Comparison of ENCODE assay signal across 8 cellular contexts in genomic region chr1:94792473-94792875, GRCh38. TPM values are rescaled to one million over a fixed set of nuclear protein-coding genes. Genes with fewer than 3 reads are reported as not detected.
DNase-seq lines count a peak whose midpoint lies in the region; ATAC-seq and TF ChIP-seq lines count a peak whose summit lies in the region.

No MANE protein-coding gene starts in this region.

- CTCF ChIA-PET in OCI-LY7 (lab: Charles Lee; ENCODE audit: unreplicated experiment) = no interaction called here

- H3K4me1 ChIP-seq in OCI-LY7 (ENCODE audit: insufficient read depth, low read length, poor library complexity, severe bottlenecking) = peaks cover 30% of the 10 kb centered on the region

- H3K36me3 ChIP-seq in OCI-LY7 (ENCODE audit: insufficient read depth, low read length) = no peaks in the 10 kb centered on the region; the same call in 1 of the 2 replicates

- H3K9me3 Mint-ChIP-seq in stimulated activated naive B cell treated with anti-CD40 and anti-IgM and Interleukin-4, amounts not matched to agents 10 μg/mL and 1 μg/mL and 100 μg/mL, for 72 hours = peaks cover 4 to 8% of the 10 kb centered on the region in 2 donors

- H3K27me3 Mint-ChIP-seq in stimulated activated naive B cell treated with anti-CD40 and anti-IgM and Interleukin-4, amounts not matched to agents 10 μg/mL and 1 μg/mL and 100 μg/mL, for 72 hours = peaks cover 0 to 6% of the 10 kb centered on the region in 2 donors

- no peaks in the 10 kb centered on the region for H4K20me1 ChIP-seq in OCI-LY7 (ENCODE audit: insufficient read depth, low read length)

- POLR2A ChIA-PET in OCI-LY7 (lab: Charles Lee) = no interaction called here

- ATAC-seq in GM18861 (IDR thresholded peaks at IDR 0.05; ENCODE audit: unreplicated experiment) = peak; percentile 93
- ATAC-seq in HG02884 (IDR thresholded peaks at IDR 0.05; ENCODE audit: unreplicated experiment) = peak; percentile 98
- ATAC-seq in stimulated activated naive B cell treated with anti-CD40 and anti-IgM and Interleukin-4, amounts not matched to agents 10 μg/mL and 1 μg/mL and 100 μg/mL, for 72 hours (replicated peaks) = peak; percentile 95 to 96

- no peak overlapping the region for H3K27ac ChIP-seq in OCI-LY7 (ENCODE audit: low read depth, low read length, poor library complexity, severe bottlenecking)

- DNase-seq in OCI-LY7 (ENCODE audit: low spot score) (peak; percentile 75), germinal center (ENCODE audit: low spot score) (peak; percentile 46), T-helper 1 cell (no peak)
- DNase-seq in stimulated activated naive B cell treated with anti-CD40 and anti-IgM and Interleukin-4, amounts not matched to agents 10 μg/mL and 1 μg/mL and 100 μg/mL, for 72 hours = no peak
- DNase-seq in NK-92 treated with Interleukin-12 subunit alpha and Interleukin-12 subunit beta, amount 100 ng/mL, for 24 hours (lab: John Stamatoyannopoulos, UW) = no peak
- DNase-seq in effector CD4-positive, alpha-beta T cell = no peak

- TF ChIP-seq CTCF in OCI-LY7 (conservative IDR thresholded peaks at IDR 0.05; ENCODE audit: low read length) = peak; percentile 46

- peak overlapping the region; percentile 25 for H3K4me2 ChIP-seq in OCI-LY7 (ENCODE audit: low read length)

- no peaks in the 10 kb centered on the region for H3K9me2 ChIP-seq in OCI-LY7 (ENCODE audit: insufficient read depth, low read length)

- H3K4me3 Mint-ChIP-seq in stimulated activated naive B cell treated with anti-CD40 and anti-IgM and Interleukin-4, amounts not matched to agents 10 μg/mL and 1 μg/mL and 100 μg/mL, for 72 hours = no peak overlapping the region

- no TSS peak for BruUV-seq in OCI-LY7 (replicated peaks; lab: Mats Ljungman, UMichigan)

- H3K27ac Mint-ChIP-seq in stimulated activated naive B cell treated with anti-CD40 and anti-IgM and Interleukin-4, amounts not matched to agents 10 μg/mL and 1 μg/mL and 100 μg/mL, for 72 hours = no peak overlapping the region

- H3K79me2 ChIP-seq in OCI-LY7 (ENCODE audit: insufficient read depth, low read depth, low read length) = no peaks in the 10 kb centered on the region

- intact Hi-C loops in OCI-LY7 (cut with micrococcal nuclease; ENCODE audit: unreplicated experiment) = no loop called here

- peak overlapping the region; percentile 66 for H2AFZ ChIP-seq in OCI-LY7 (ENCODE audit: low read length)

- H3K4me3 ChIP-seq in OCI-LY7 (ENCODE audit: low read depth, low read length, poor library complexity, severe bottlenecking) = no peak overlapping the region

- H3K36me3 Mint-ChIP-seq in stimulated activated naive B cell treated with anti-CD40 and anti-IgM and Interleukin-4, amounts not matched to agents 10 μg/mL and 1 μg/mL and 100 μg/mL, for 72 hours = peaks cover 0 to 2% of the 10 kb centered on the region in 2 donors

- H3K9me3 ChIP-seq in OCI-LY7 (ENCODE audit: low read length) = peaks cover 16% of the 10 kb centered on the region; the same call in 1 of the 2 replicates

- peaks cover 17 to 53% of the 10 kb centered on the region in 2 donors for H3K4me1 Mint-ChIP-seq in stimulated activated naive B cell treated with anti-CD40 and anti-IgM and Interleukin-4, amounts not matched to agents 10 μg/mL and 1 μg/mL and 100 μg/mL, for 72 hours

RNA-seq across cellular contexts. Expression of gene SLC44A3, which starts 27.7 kb away (rescaled TPM):
- total RNA-seq in OCI-LY7 (2014; rRNA removed; shearing (Covaris generic)) = not detected in 2 replicates
- not detected in 2 replicates for total RNA-seq in OCI-LY7 (2022)

Comparison
In these comparisons a context has a peak if more than half of its experiments do, and no peak if none do; other contexts are left out.
1. DNase-seq: peak in OCI-LY7 (single experiment) and germinal center (single experiment); none in stimulated activated naive B cell treated with anti-CD40 and anti-IgM and Interleukin-4, amounts not matched to agents 10 μg/mL and 1 μg/mL and 100 μg/mL, for 72 hours (single experiment), T-helper 1 cell (0 of 5), NK-92 treated with Interleukin-12 subunit alpha and Interleukin-12 subunit beta, amount 100 ng/mL, for 24 hours (single experiment) and effector CD4-positive, alpha-beta T cell (single experiment).
2. Peak in every context shown above with its lines, with median percentiles within 50 percentile points of each other: ATAC-seq.